ENCODE assay signal across 18 cellular contexts in genomic region chr18:4276983-4277585, GRCh38.
A peak's percentile ranks its signal among the peaks of the same experiment; 100 is the strongest.
DNase-seq lines count a peak whose midpoint lies in the region; ATAC-seq, FAIRE-seq and TF ChIP-seq lines count a peak whose summit lies in the region.
"Had no signal": no experiment of that assay in that cellular context is flagged by ENCODE, and none has a peak within 500 bp of the region (broad histone marks: within the 10 kb centered on the region; RNA-seq: fewer than 3 reads in every experiment).

No MANE protein-coding gene starts in this region.

- H4K20me1 ChIP-seq in GM12878 (ENCODE audit: control insufficient read depth, insufficient read depth), result no peaks in the 10 kb centered on the region
- H4K20me1 ChIP-seq: BLaER1 had no signal

- no peak overlapping the region for H2AFZ ChIP-seq in GM12878 (ENCODE audit: control insufficient read depth, low read depth, low read length)

- CTCF ChIA-PET in GM12878 (lab: Yijun Ruan, JAX), result interaction anchor here (0.9 to 1.9 kb wide), 6 partner anchors 13 to 81 kb away, joined by 3 to 4 read pairs (median 4); no protein-coding TSS in a partner anchor

- TF ChIP-seq RAD21 in GM12878 (IDR thresholded peaks at IDR 0.05; ENCODE audit: insufficient read depth, low read depth, low read length), result no peak

- BruUV-seq in GM12878 (replicated peaks; lab: Mats Ljungman, UMichigan), result no TSS peak

- FAIRE-seq in GM12878 (lab: Jason Lieb, UNC), result no peak
- FAIRE-seq: GM18507 had no signal

- TF ChIP-seq POLR2A in GM12878 (IDR thresholded peaks at IDR 0.05; ENCODE audit: low read depth, low read length), result no peak

- in situ Hi-C loops in GM12878 (cut with MboI), result no loop called here

- RAD21 ChIA-PET in GM12878 (lab: Charles Lee; ENCODE audit: unreplicated experiment), result interaction anchor here (0.9 to 2.1 kb wide), 13 partner anchors 8 to 118 kb away, joined by 3 to 9 read pairs (median 5); no protein-coding TSS in a partner anchor

- H3K4me1 ChIP-seq in GM12878 (ENCODE audit: control insufficient read depth, insufficient read depth, low read length), result no peaks in the 10 kb centered on the region
- H3K4me1 ChIP-seq: BLaER1 had no signal

- POLR2A ChIA-PET in GM12878 (lab: Charles Lee), result interaction anchor here (0.8 to 1.6 kb wide), 8 partner anchors 13 to 108 kb away, joined by 3 to 10 read pairs (median 3); no protein-coding TSS in a partner anchor

- no peak overlapping the region for H3K4me3 ChIP-seq in GM12878
- H3K4me3 ChIP-seq: BLaER1 had no signal

- H3K27me3 ChIP-seq in GM12878 (replicated peaks in 1 of 2; ENCODE audit: control insufficient read depth in 2 of 2, insufficient read depth in 2 of 2, low read length in 1 of 2), result no peaks in the 10 kb centered on the region
- H3K27me3 ChIP-seq: BLaER1 had no signal

- H3K9me3 ChIP-seq in GM12878 (replicated peaks; ENCODE audit: control insufficient read depth, insufficient read depth, low read length), result no peaks in the 10 kb centered on the region; the same call in 2 of the 3 replicates
- H3K9me3 ChIP-seq: BLaER1 had no signal

- no peak overlapping the region for H3K9ac ChIP-seq in GM12878 (ENCODE audit: control insufficient read depth, insufficient read depth, low read length)
- H3K9ac ChIP-seq: BLaER1 had no signal

- intact Hi-C loops in GM12878 (cut with micrococcal nuclease; ENCODE audit: unreplicated experiment), result no loop called here

- no peak for TF ChIP-seq CTCF in GM12878 (IDR thresholded peaks at IDR 0.05 in 2 of 3, conservative IDR thresholded peaks at IDR 0.05 in 1 of 3; ENCODE audit: control insufficient read depth in 2 of 3, extremely low read depth in 1 of 3, insufficient read depth in 1 of 3, low read depth in 3 of 3, low read length in 3 of 3)

- no peak overlapping the region for H3K27ac ChIP-seq in GM12878 (ENCODE audit: control insufficient read depth, insufficient read depth)
- H3K27ac ChIP-seq: BLaER1 had no signal

- peak; percentile 90 to 94; a peak in 3 of 4 replicates for TF ChIP-seq EP300 in GM12878 (IDR thresholded peaks at IDR 0.05; ENCODE audit: borderline replicate concordance in 1 of 2, control insufficient read depth in 1 of 2, low read depth in 2 of 2, low read length in 2 of 2)

- H3K4me2 ChIP-seq in GM12878 (ENCODE audit: control insufficient read depth, insufficient read depth), result no peak overlapping the region
- H3K4me2 ChIP-seq: BLaER1 had no signal

- H3K79me2 ChIP-seq in GM12878 (ENCODE audit: control insufficient read depth, insufficient read depth, low read length), result no peaks in the 10 kb centered on the region

- SMC1A ChIA-PET in GM12878 (lab: Charles Lee; ENCODE audit: uncharacterized antibody, unreplicated experiment), result interaction anchor here (0.8 to 14.2 kb wide), 24 partner anchors 8 to 176 kb away, joined by 3 to 318 read pairs (median 6); no protein-coding TSS in a partner anchor

- ATAC-seq in GM18868 (IDR thresholded peaks at IDR 0.05; ENCODE audit: unreplicated experiment) (peak; percentile 82), GM21619 (IDR thresholded peaks at IDR 0.05; ENCODE audit: unreplicated experiment) (peak; percentile 60), HG03159 (IDR thresholded peaks at IDR 0.05; ENCODE audit: unreplicated experiment) (peak; percentile 72), GM12878 (peak; percentile 85)

- 31% methylated on average over 5 of the region's 5 CpGs for WGBS in GM12878 (ENCODE audit: insufficient coverage, insufficient replicate concordance, low lambda C conversion rate, missing lambda C conversion rate)

- H3K36me3 ChIP-seq in GM12878 (ENCODE audit: control insufficient read depth in 2 of 2, insufficient read depth in 2 of 2, low read length in 1 of 2), result no peaks in the 10 kb centered on the region
- H3K36me3 ChIP-seq: BLaER1 had no signal

- no peak for DNase-seq in GM12878 (ENCODE audit: low read depth, low spot score)
- no peak for DNase-seq in NCI-H1048 (lab: John Stamatoyannopoulos, UW)
- DNase-seq in NCI-H2081 treated with DMSO at 0.1 percent for 48 hours (lab: John Stamatoyannopoulos, UW), result no peak
- DNase-seq in NCI-H1417 (lab: John Stamatoyannopoulos, UW), result no peak
- DNase-seq: CD8-positive, alpha-beta memory T cell; DMS 273 treated with DMSO at 0.1 percent for 48 hours; GOT3; KG1; NCI-H1105; NCI-H187; NCI-H2171; NCI-H510A treated with DMSO at 0.1 percent for 48 hours; SHP77 treated with DMSO at 0.1 percent for 48 hours had no signal

TF ChIP-seq in GM12878, 131 proteins besides CTCF, POLR2A, EP300 and RAD21 (continues in another document):
- TF ChIP-seq FOS (IDR thresholded peaks at IDR 0.05; ENCODE audit: borderline replicate concordance, extremely low read depth, insufficient read length) (no peak), NFXL1 (IDR thresholded peaks at IDR 0.05; ENCODE audit: borderline replicate concordance) (no peak), ELK1 (IDR thresholded peaks at IDR 0.05; ENCODE audit: low read depth, low read length) (no peak), ESRRA (IDR thresholded peaks at IDR 0.05; ENCODE audit: low read length) (no peak), IRF4 (IDR thresholded peaks at IDR 0.05; ENCODE audit: low read depth, low read length) (no peak), ZBTB40 (IDR thresholded peaks at IDR 0.05; ENCODE audit: borderline replicate concordance) (no peak), BCLAF1 (IDR thresholded peaks at IDR 0.05) (no peak), SMAD5 (IDR thresholded peaks at IDR 0.05; ENCODE audit: low read depth) (no peak), LARP7 (IDR thresholded peaks at IDR 0.05) (no peak), ZNF622 (IDR thresholded peaks at IDR 0.05) (no peak), CEBPB (IDR thresholded peaks at IDR 0.05; ENCODE audit: borderline replicate concordance in 1 of 2, low read depth in 2 of 2, low read length in 2 of 2) (no peak), SIN3A (IDR thresholded peaks at IDR 0.05; ENCODE audit: low read depth, low read length) (no peak), HDAC6 (IDR thresholded peaks at IDR 0.05; ENCODE audit: unreplicated experiment) (no peak), MTA3 (IDR thresholded peaks at IDR 0.05; ENCODE audit: borderline replicate concordance, low read length) (no peak), PAX5 (IDR thresholded peaks at IDR 0.05; ENCODE audit: borderline replicate concordance, low read depth, low read length) (no peak), EZH2 (IDR thresholded peaks at IDR 0.05; ENCODE audit: borderline replicate concordance, control insufficient read depth, low read depth, low read length) (no peak)
